ENCODE assay signal across 18 cellular contexts in the genomic region with DNA sequence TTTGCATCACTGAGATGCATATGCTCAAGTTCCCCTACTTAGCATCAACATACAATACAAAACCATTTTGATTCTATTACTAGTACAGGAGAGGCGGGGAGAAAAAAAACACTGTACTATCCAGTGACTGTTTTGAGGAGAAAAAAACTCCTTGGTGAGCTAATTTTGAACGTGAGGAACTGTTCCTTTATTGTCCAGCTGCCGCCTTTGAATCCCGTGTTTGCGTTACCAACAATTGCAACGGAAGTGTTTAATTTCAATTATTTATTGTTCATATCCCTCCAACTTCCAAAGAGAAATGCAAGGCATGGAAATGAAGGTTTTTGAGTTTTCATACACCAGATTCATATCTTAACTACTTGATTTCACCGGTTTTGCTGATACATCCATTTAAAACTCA.
DNase-seq lines count a peak whose midpoint lies in the region; ATAC-seq and TF ChIP-seq lines count a peak whose summit lies in the region.
"Had no signal": no experiment of that assay in that cellular context is flagged by ENCODE, and none has a peak within 500 bp of the region (broad histone marks: within the 10 kb centered on the region; RNA-seq: fewer than 3 reads in every experiment).

No MANE protein-coding gene starts in this region.

- no peak for TF ChIP-seq POLR2A in prostate gland (IDR thresholded peaks at IDR 0.05)

- H3K27ac ChIP-seq in ectodermal cell (ENCODE audit: insufficient read depth, low read depth, low read length, poor library complexity, severe bottlenecking) (peak overlapping the region; percentile 51), mesodermal cell (ENCODE audit: low read depth, low read length, severe bottlenecking) (peak overlapping the region; percentile 81), prostate gland (no peak overlapping the region)
- H3K27ac ChIP-seq: RWPE1 had no signal

- H3K9me3 ChIP-seq in ectodermal cell (ENCODE audit: control insufficient read depth, low read length) (no peaks in the 10 kb centered on the region), mesodermal cell (ENCODE audit: control insufficient read depth, low read length) (peaks cover 2% of the 10 kb centered on the region), prostate gland (no peaks in the 10 kb centered on the region)
- H3K9me3 ChIP-seq: MG63 had no signal

- H3K4me3 ChIP-seq in ectodermal cell (ENCODE audit: insufficient read depth, low read depth, low read length), result no peak overlapping the region
- no peak overlapping the region for H3K4me3 ChIP-seq in mesodermal cell (ENCODE audit: extremely low read depth, insufficient read depth, low read length, poor library complexity, severe bottlenecking)
- no peak overlapping the region for H3K4me3 ChIP-seq in prostate gland
- H3K4me3 ChIP-seq: MG63 had no signal

- H3K36me3 ChIP-seq in ectodermal cell (ENCODE audit: control insufficient read depth, insufficient read depth, low read length) (no peaks in the 10 kb centered on the region), mesodermal cell (ENCODE audit: control insufficient read depth, insufficient read depth, low read length) (no peaks in the 10 kb centered on the region), prostate gland (no peaks in the 10 kb centered on the region)
- H3K36me3 ChIP-seq: MG63 had no signal

- H3K27me3 ChIP-seq in ectodermal cell (ENCODE audit: control insufficient read depth, insufficient read depth, low read length, poor library complexity, severe bottlenecking), result no peaks in the 10 kb centered on the region
- H3K27me3 ChIP-seq in prostate gland (replicated peaks; ENCODE audit: insufficient read depth), result no peaks in the 10 kb centered on the region
- H3K27me3 ChIP-seq: MG63 had no signal

- no peak for ATAC-seq in HG02678 (IDR thresholded peaks at IDR 0.05; ENCODE audit: unreplicated experiment)
- ATAC-seq: PC-3 had no signal

- WGBS in ectodermal cell, 2 experiments, result 84 to 92% methylated on average over 7 of the region's 7 CpGs
- WGBS in mesodermal cell (ENCODE audit: insufficient coverage in 2 of 2), 2 experiments, result 85 to 88% methylated on average over 2 to 4 of the region's 7 CpGs
- WGBS in prostate gland, result 70% methylated on average over 7 of the region's 7 CpGs

- intact Hi-C loops in prostate gland (cut with DNase I), result no loop called here

- H3K4me1 ChIP-seq in ectodermal cell (ENCODE audit: control insufficient read depth, insufficient read depth, low read length) (peaks cover 11% of the 10 kb centered on the region), mesodermal cell (ENCODE audit: control insufficient read depth, insufficient read depth, low read length, poor library complexity, severe bottlenecking) (no peaks in the 10 kb centered on the region), prostate gland (replicated peaks) (no peaks in the 10 kb centered on the region)

- DNase-seq in NCI-H2227 treated with DMSO at 0.1 percent for 48 hours (lab: John Stamatoyannopoulos, UW) (peak; percentile 37), superior temporal gyrus (ENCODE audit: extremely low spot score) (peak; percentile 70), prostate gland (ENCODE audit: low spot score) (no peak)
- DNase-seq in stimulated activated CD8-positive, alpha-beta memory T cell treated with anti-CD3 and anti-CD28 coated beads, Interleukin-4, amount 100 ng/mL, for 48 hours, result no peak
- DNase-seq: DMS153, EL, H9, IMR-90, Karpas-422, MG63, NCI-H1092, NCI-H187, NCI-H446, PC-3 had no signal

- no peak for TF ChIP-seq CTCF in prostate gland (IDR thresholded peaks at IDR 0.05)

Comparison
In these comparisons a context has a peak if more than half of its experiments do, and no peak if none do; other contexts are left out.
1. DNase-seq: peak in NCI-H2227 treated with DMSO at 0.1 percent for 48 hours (single experiment) and superior temporal gyrus (single experiment); none in prostate gland (single experiment) and stimulated activated CD8-positive, alpha-beta memory T cell treated with anti-CD3 and anti-CD28 coated beads, Interleukin-4, amount 100 ng/mL, for 48 hours (single experiment).
2. H3K27ac ChIP-seq: peak in ectodermal cell (single experiment) and mesodermal cell (single experiment); none in prostate gland (0 of 2).